Comparison of ENCODE assay signal across 23 cellular contexts in the genomic region with DNA sequence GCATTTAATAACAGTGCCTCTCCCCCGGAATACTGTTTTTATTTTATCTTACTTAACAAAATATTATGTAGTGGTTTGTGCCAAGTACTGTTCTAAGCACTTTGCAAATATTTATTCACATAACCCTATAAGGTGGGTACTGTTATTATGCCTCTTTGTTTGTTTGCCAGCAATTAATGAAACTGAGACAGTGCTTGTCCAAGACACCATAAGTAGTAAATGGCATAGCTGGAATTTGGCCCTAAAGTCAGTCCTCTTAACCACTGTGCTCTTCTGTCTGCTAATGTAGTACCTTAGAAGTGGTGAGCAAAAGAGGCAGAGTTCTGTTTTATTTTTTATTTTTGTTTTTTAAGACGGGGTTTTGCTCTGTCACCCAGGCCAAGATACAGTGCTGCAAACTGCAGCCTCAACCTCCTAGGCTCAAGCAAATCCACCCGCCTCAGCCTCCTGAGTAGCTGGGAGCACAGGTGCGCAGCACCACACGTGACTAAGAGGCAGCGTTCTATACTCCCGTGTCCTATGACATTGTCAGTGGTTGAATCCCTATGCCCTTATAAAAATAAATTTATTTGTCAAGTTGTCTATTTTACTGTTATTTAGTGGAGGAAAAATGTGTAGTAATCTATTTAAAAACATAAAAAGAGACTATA.
DNase-seq lines count a peak whose midpoint lies in the region; ATAC-seq and TF ChIP-seq lines count a peak whose summit lies in the region.
"Had no signal": no experiment of that assay in that cellular context is flagged by ENCODE, and none has a peak within 500 bp of the region (broad histone marks: within the 10 kb centered on the region; RNA-seq: fewer than 3 reads in every experiment).

No MANE protein-coding gene starts in this region.

- no peak overlapping the region for H3K4me3 ChIP-seq in LNCaP clone FGC (ENCODE audit: low read depth, low read length)
- H3K4me3 ChIP-seq in PC-3 (ENCODE audit: low read length), result no peak overlapping the region
- H3K4me3 ChIP-seq in psoas muscle, result no peak overlapping the region
- H3K4me3 ChIP-seq: hepatocyte had no signal

- H3K27ac ChIP-seq in PC-3 (ENCODE audit: low read length), result no peak overlapping the region
- peak overlapping the region; percentile 81 for H3K27ac ChIP-seq in psoas muscle
- H3K27ac ChIP-seq: hepatocyte, HL-60 had no signal

- BruUV-seq in PC-3 (replicated peaks; lab: Mats Ljungman, UMichigan), result no TSS peak

- DNase-seq in NCI-H1105 treated with DMSO at 0.1 percent for 48 hours (lab: John Stamatoyannopoulos, UW) (peak; percentile 21), NCI-H1105 (lab: John Stamatoyannopoulos, UW) (no peak), LNCaP clone FGC (ENCODE audit: low read depth) (peak; percentile 83), PC-3 (no peak), psoas muscle (no peak), KG1 (lab: John Stamatoyannopoulos, UW) (no peak), HK-2 (ENCODE audit: unreplicated experiment) (no peak), omental fat pad (ENCODE audit: low spot score) (no peak)
- DNase-seq: activated CD8-positive, alpha-beta memory T cell treated with anti-CD3 and anti-CD28 coated beads, Interleukin-2, amount 10 ng/mL, durations not matched to agents 7 days and 5 days; activated gamma-delta T cell; activated naive CD8-positive, alpha-beta T cell treated with anti-CD3 and anti-CD28 coated beads for 36 hours; activated T-cell treated with anti-CD3 and anti-CD28 coated beads, Interleukin-2, amount 50 U/mL, for 4 hours; anterior cingulate cortex; Calu3; left cardiac atrium; NCI-H187 treated with DMSO at 0.1 percent for 48 hours; NCI-H524 treated with DMSO at 0.1 percent for 48 hours; nephron progenitor cell; stimulated activated CD4-positive, alpha-beta T cell treated with anti-CD3 and anti-CD28 coated beads, Interleukin-15, amount 100 ng/mL, for 24 hours; substantia nigra had no signal

- H3K79me2 ChIP-seq in PC-3 (ENCODE audit: low read length), result no peaks in the 10 kb centered on the region

- H3K9me3 ChIP-seq in PC-3 (ENCODE audit: low read length), result no peaks in the 10 kb centered on the region
- H3K9me3 ChIP-seq in psoas muscle, result no peaks in the 10 kb centered on the region

- 66 to 86% (median 73%) methylated on average over 7 of the region's 7 CpGs for WGBS in psoas muscle, 3 donors

- H2AFZ ChIP-seq in PC-3 (ENCODE audit: low read length), result no peak overlapping the region
- H2AFZ ChIP-seq: hepatocyte had no signal

- H3K27me3 ChIP-seq in PC-3 (ENCODE audit: low read length) (no peaks in the 10 kb centered on the region), psoas muscle (ENCODE audit: insufficient read depth in 3 of 3, low read length in 2 of 3) (no peaks in the 10 kb centered on the region)
- H3K27me3 ChIP-seq: hepatocyte had no signal

- peak; percentile 82 for ATAC-seq in PC-3
- peak in 1 of 4 donors; percentile 41 for ATAC-seq in psoas muscle
- no peak for ATAC-seq in omental fat pad (ENCODE audit: low FRiP score)
- ATAC-seq: activated CD8-positive, alpha-beta memory T cell treated with anti-CD3 and anti-CD28 coated beads, Interleukin-2, amount 10 ng/mL, durations not matched to agents 7 days and 5 days; activated T-cell treated with anti-CD3 and anti-CD28 coated beads, Interleukin-2, amount 50 U/mL, for 4 hours; stimulated activated effector memory CD8-positive, alpha-beta T cell treated with anti-CD3 and anti-CD28 coated beads, Interleukin-12 subunit alpha, Interleukin-12 subunit beta, amount 100 ng/mL, for 72 hours had no signal

- CTCF ChIA-PET in PC-3 (lab: Charles Lee), result no interaction called here

- H3K4me2 ChIP-seq in PC-3 (ENCODE audit: low read length), result no peak overlapping the region
- H3K4me2 ChIP-seq: hepatocyte had no signal

- intact Hi-C loops in PC-3 (cut with micrococcal nuclease) (no loop called here), psoas muscle (cut with DNase I) (no loop called here)

- H3F3A ChIP-seq in PC-3 (ENCODE audit: low read length, unreplicated experiment), result no peaks in the 10 kb centered on the region

- H3K36me3 ChIP-seq in PC-3 (ENCODE audit: low read depth, low read length) (no peaks in the 10 kb centered on the region), psoas muscle (ENCODE audit: insufficient read depth in 1 of 2, low read depth in 1 of 2) (no peaks in the 10 kb centered on the region)

- no peaks in the 10 kb centered on the region for H4K20me1 ChIP-seq in PC-3 (ENCODE audit: low read length)

- POLR2A ChIA-PET in PC-3 (lab: Charles Lee; ENCODE audit: unreplicated experiment), result no interaction called here

- no peak for TF ChIP-seq CTCF in LNCaP clone FGC (IDR thresholded peaks at IDR 0.05; ENCODE audit: control insufficient read depth, extremely low read depth, insufficient read depth)
- TF ChIP-seq CTCF in PC-3 (conservative IDR thresholded peaks at IDR 0.05; ENCODE audit: low read depth, low read length), result no peak
- no peak for TF ChIP-seq CTCF in psoas muscle (IDR thresholded peaks at IDR 0.05)
- no peak for TF ChIP-seq CTCF in omental fat pad (IDR thresholded peaks at IDR 0.05)

- no peak overlapping the region for H3K9ac ChIP-seq in PC-3 (ENCODE audit: low read length)

- H3K4me1 ChIP-seq in PC-3 (ENCODE audit: insufficient read depth, low read length), result peaks cover 12% of the 10 kb centered on the region; the same call in 1 of the 2 replicates
- H3K4me1 ChIP-seq in psoas muscle, result peaks cover 20% of the 10 kb centered on the region

- H3K9me2 ChIP-seq in PC-3 (replicated peaks; ENCODE audit: low read length), result no peaks in the 10 kb centered on the region

Comparison
In these comparisons a context has a peak if more than half of its experiments do, and no peak if none do; other contexts are left out.
1. DNase-seq: peak in NCI-H1105 treated with DMSO at 0.1 percent for 48 hours (single experiment) and LNCaP clone FGC (single experiment); none in NCI-H1105 (single experiment), PC-3 (single experiment), psoas muscle (0 of 2), KG1 (single experiment), HK-2 (single experiment) and omental fat pad (single experiment).